ENCODE assay signal across 3 cellular contexts in the genomic region with DNA sequence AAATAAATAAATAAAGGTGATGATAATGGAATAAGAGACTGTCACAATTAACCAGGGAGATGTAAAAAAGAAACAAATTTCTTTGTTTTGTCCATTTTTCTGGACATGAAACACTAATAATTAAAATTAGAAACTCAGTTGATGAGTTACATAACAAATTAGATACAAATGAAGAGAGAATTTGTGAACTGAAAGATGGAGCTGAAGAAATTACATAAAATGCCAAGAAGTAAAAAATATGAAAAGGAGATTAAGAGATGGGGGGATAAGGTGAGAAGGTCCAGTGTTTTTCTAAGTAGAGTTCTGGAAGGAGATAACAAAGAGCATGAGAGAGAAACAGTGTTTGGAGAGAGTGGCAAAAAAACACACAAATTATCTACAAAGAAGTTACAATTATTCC.
A peak's percentile ranks its signal among the peaks of the same experiment; 100 is the strongest.
TF ChIP-seq lines count a peak whose summit lies in the region.

No MANE protein-coding gene starts in this region.

TF ChIP-seq in SK-N-SH treated with all-trans-retinoic acid at 6 μM for 48 hours, 23 proteins besides CTCF, POLR2A, EP300 and RAD21 (continued from another document):
- TF ChIP-seq PATZ1 (CRISPR knock-in tag; IDR thresholded peaks at IDR 0.05; ENCODE audit: borderline replicate concordance) (no peak), ESRRG (CRISPR knock-in tag; IDR thresholded peaks at IDR 0.05) (no peak), CSDC2 (CRISPR knock-in tag; IDR thresholded peaks at IDR 0.05) (no peak), CSRNP3 (CRISPR knock-in tag; IDR thresholded peaks at IDR 0.05) (no peak), ZFP3 (CRISPR knock-in tag; IDR thresholded peaks at IDR 0.05) (no peak)

TF ChIP-seq in SK-N-SH, 30 proteins besides CTCF, POLR2A, EP300 and RAD21 (continued from another document):
- no peak for TF ChIP-seq USF1 (IDR thresholded peaks at IDR 0.05; ENCODE audit: borderline replicate concordance, low read depth)
- TF ChIP-seq, protein P1, sequence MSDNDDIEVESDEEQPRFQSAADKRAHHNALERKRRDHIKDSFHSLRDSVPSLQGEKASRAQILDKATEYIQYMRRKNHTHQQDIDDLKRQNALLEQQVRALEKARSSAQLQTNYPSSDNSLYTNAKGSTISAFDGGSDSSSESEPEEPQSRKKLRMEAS (IDR thresholded peaks at IDR 0.05; ENCODE audit: low read depth): no peak
- TF ChIP-seq FOXM1 (IDR thresholded peaks at IDR 0.05; ENCODE audit: low read depth): no peak
- no peak for TF ChIP-seq ELF1 (IDR thresholded peaks at IDR 0.05)
- no peak for TF ChIP-seq NFIC (IDR thresholded peaks at IDR 0.05; ENCODE audit: borderline replicate concordance)
- no peak for TF ChIP-seq YY1 (IDR thresholded peaks at IDR 0.05; ENCODE audit: low read depth)
- no peak for TF ChIP-seq FOSL2 (IDR thresholded peaks at IDR 0.05; ENCODE audit: borderline replicate concordance, low read depth)
- TF ChIP-seq, protein P2, sequence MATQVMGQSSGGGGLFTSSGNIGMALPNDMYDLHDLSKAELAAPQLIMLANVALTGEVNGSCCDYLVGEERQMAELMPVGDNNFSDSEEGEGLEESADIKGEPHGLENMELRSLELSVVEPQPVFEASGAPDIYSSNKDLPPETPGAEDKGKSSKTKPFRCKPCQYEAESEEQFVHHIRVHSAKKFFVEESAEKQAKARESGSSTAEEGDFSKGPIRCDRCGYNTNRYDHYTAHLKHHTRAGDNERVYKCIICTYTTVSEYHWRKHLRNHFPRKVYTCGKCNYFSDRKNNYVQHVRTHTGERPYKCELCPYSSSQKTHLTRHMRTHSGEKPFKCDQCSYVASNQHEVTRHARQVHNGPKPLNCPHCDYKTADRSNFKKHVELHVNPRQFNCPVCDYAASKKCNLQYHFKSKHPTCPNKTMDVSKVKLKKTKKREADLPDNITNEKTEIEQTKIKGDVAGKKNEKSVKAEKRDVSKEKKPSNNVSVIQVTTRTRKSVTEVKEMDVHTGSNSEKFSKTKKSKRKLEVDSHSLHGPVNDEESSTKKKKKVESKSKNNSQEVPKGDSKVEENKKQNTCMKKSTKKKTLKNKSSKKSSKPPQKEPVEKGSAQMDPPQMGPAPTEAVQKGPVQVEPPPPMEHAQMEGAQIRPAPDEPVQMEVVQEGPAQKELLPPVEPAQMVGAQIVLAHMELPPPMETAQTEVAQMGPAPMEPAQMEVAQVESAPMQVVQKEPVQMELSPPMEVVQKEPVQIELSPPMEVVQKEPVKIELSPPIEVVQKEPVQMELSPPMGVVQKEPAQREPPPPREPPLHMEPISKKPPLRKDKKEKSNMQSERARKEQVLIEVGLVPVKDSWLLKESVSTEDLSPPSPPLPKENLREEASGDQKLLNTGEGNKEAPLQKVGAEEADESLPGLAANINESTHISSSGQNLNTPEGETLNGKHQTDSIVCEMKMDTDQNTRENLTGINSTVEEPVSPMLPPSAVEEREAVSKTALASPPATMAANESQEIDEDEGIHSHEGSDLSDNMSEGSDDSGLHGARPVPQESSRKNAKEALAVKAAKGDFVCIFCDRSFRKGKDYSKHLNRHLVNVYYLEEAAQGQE (IDR thresholded peaks at IDR 0.05; ENCODE audit: low read depth, low read length): no peak
- TF ChIP-seq SIN3A (IDR thresholded peaks at IDR 0.05; ENCODE audit: borderline replicate concordance, low read depth, low read length): no peak
- no peak for TF ChIP-seq GABPA (IDR thresholded peaks at IDR 0.05; ENCODE audit: low read depth)
- TF ChIP-seq RXRA (IDR thresholded peaks at IDR 0.05; ENCODE audit: borderline replicate concordance, low read depth): no peak
- TF ChIP-seq RFX5 (IDR thresholded peaks at IDR 0.05; ENCODE audit: low read length): no peak
- no peak for TF ChIP-seq JUND (IDR thresholded peaks at IDR 0.05)
- TF ChIP-seq CHD2 (IDR thresholded peaks at IDR 0.05; ENCODE audit: low read length, partially characterized antibody): no peak
- no peak for TF ChIP-seq TEAD4 (IDR thresholded peaks at IDR 0.05; ENCODE audit: borderline replicate concordance, insufficient read depth)

TF ChIP-seq in HCT116, 20 proteins besides CTCF, POLR2A, EP300 and RAD21:
- TF ChIP-seq, protein P2 (IDR thresholded peaks at IDR 0.05; ENCODE audit: low read depth): no peak
- TF ChIP-seq CBX3 (IDR thresholded peaks at IDR 0.05; ENCODE audit: low read depth): 0 out of 2 replicates have a peak, but pooled peaks have one; percentile 29
- TF ChIP-seq FOSL1 (IDR thresholded peaks at IDR 0.05; ENCODE audit: low read depth): 0 out of 2 replicates have a peak, but pooled peaks have one; percentile 8
